27 cellular contexts compared by ENCODE assay signal in genomic region chr18:25456284-25456683, GRCh38.
"Had no signal": no experiment of that assay in that cellular context is flagged by ENCODE, and none has a peak within 500 bp of the region (broad histone marks: within the 10 kb centered on the region; RNA-seq: fewer than 3 reads in every experiment).

No MANE protein-coding gene starts in this region.

- H3K9me3 Mint-ChIP-seq: activated CD4-positive, alpha-beta T cell treated with anti-CD3 and anti-CD28 coated beads, Interleukin-2, amount 10 ng/mL, durations not matched to agents 24 days and 14 days; activated CD8-positive, alpha-beta T cell treated with anti-CD3 and anti-CD28 coated beads for 36 hours; activated naive CD4-positive, alpha-beta T cell treated with anti-CD3 and anti-CD28 coated beads, Interleukin-2, amount 10 ng/mL, durations not matched to agents 7 days and 5 days had no signal

- H3K27ac Mint-ChIP-seq: activated CD4-positive, alpha-beta T cell treated with anti-CD3 and anti-CD28 coated beads, Interleukin-2, amount 10 ng/mL, durations not matched to agents 24 days and 14 days; activated CD8-positive, alpha-beta T cell treated with anti-CD3 and anti-CD28 coated beads for 36 hours; activated naive CD4-positive, alpha-beta T cell treated with anti-CD3 and anti-CD28 coated beads, Interleukin-2, amount 10 ng/mL, durations not matched to agents 7 days and 5 days; activated naive CD8-positive, alpha-beta T cell treated with anti-CD3 and anti-CD28 coated beads, Interleukin-2, amount 50 U/mL, for 24 hours; dendritic cell treated with granulocyte-macrophage colony-stimulating factor and Interleukin-4, amounts not matched to agents 40 ng/mL and 50 ng/mL, for 4 days; stimulated activated naive CD8-positive, alpha-beta T cell treated with anti-CD3 and anti-CD28 coated beads, Interleukin-15, Interleukin-2, amounts not matched to agents 100 ng/mL and 50 ng/mL, for 24 hours had no signal

- H3K4me3 Mint-ChIP-seq: activated CD4-positive, alpha-beta T cell treated with anti-CD3 and anti-CD28 coated beads, Interleukin-2, amount 10 ng/mL, durations not matched to agents 24 days and 14 days; activated CD8-positive, alpha-beta T cell treated with anti-CD3 and anti-CD28 coated beads for 36 hours; activated naive CD4-positive, alpha-beta T cell treated with anti-CD3 and anti-CD28 coated beads, Interleukin-2, amount 10 ng/mL, durations not matched to agents 7 days and 5 days; activated naive CD8-positive, alpha-beta T cell treated with anti-CD3 and anti-CD28 coated beads, Interleukin-2, amount 50 U/mL, for 24 hours; activated T-cell treated with anti-CD3 and anti-CD28 coated beads, Interleukin-2, amount 50 U/mL, for 4 hours; dendritic cell treated with granulocyte-macrophage colony-stimulating factor and Interleukin-4, amounts not matched to agents 40 ng/mL and 50 ng/mL, for 4 days; neural crest cell; stimulated activated naive CD8-positive, alpha-beta T cell treated with anti-CD3 and anti-CD28 coated beads, Interleukin-15, Interleukin-2, amounts not matched to agents 100 ng/mL and 50 ng/mL, for 24 hours had no signal

- DNase-seq: activated CD4-positive, alpha-beta T cell treated with anti-CD3 and anti-CD28 coated beads, Interleukin-2, amount 10 ng/mL, durations not matched to agents 24 days and 14 days; activated CD8-positive, alpha-beta T cell treated with anti-CD3 and anti-CD28 coated beads for 36 hours; activated effector memory CD4-positive, alpha-beta T cell treated with Interleukin-2 at 50 U/mL for 16 hours; activated naive CD4-positive, alpha-beta T cell treated with anti-CD3 and anti-CD28 coated beads, Interleukin-2, amount 10 ng/mL, durations not matched to agents 7 days and 5 days; activated naive CD8-positive, alpha-beta T cell treated with anti-CD3 and anti-CD28 coated beads, Interleukin-2, amount 50 U/mL, for 24 hours; activated T-cell treated with anti-CD3 and anti-CD28 coated beads, Interleukin-2, amount 50 U/mL, for 4 hours; anterior cingulate cortex; cerebellar nuclear complex; effector memory CD4-positive, alpha-beta T cell; left colon; ovary; psoas muscle; right lobe of liver; small intestine; stimulated activated CD4-positive, alpha-beta T cell treated with anti-CD3 and anti-CD28 coated beads, Interleukin-15, amount 100 ng/mL, for 24 hours; stimulated activated CD4-positive, alpha-beta T cell treated with anti-CD3 and anti-CD28 coated beads, Interleukin-2, amount 100 ng/mL, for 48 hours; T-helper 1 cell; T-helper 9 cell; trophoblast cell had no signal

- H3K27ac ChIP-seq: breast epithelium, hepatocyte, ovary, psoas muscle, right lobe of liver, suprapubic skin had no signal

- H3K4me2 ChIP-seq: hepatocyte had no signal

- H3K27me3 ChIP-seq: breast epithelium, hepatocyte, ovary, right lobe of liver, suprapubic skin had no signal

- H3K9me3 ChIP-seq: breast epithelium, ovary, right lobe of liver, suprapubic skin had no signal

- H3K36me3 Mint-ChIP-seq: activated naive CD4-positive, alpha-beta T cell treated with anti-CD3 and anti-CD28 coated beads, Interleukin-2, amount 10 ng/mL, durations not matched to agents 7 days and 5 days had no signal

- H3K27me3 Mint-ChIP-seq: activated CD4-positive, alpha-beta T cell treated with anti-CD3 and anti-CD28 coated beads, Interleukin-2, amount 10 ng/mL, durations not matched to agents 24 days and 14 days; activated CD8-positive, alpha-beta T cell treated with anti-CD3 and anti-CD28 coated beads for 36 hours; activated naive CD4-positive, alpha-beta T cell treated with anti-CD3 and anti-CD28 coated beads, Interleukin-2, amount 10 ng/mL, durations not matched to agents 7 days and 5 days; dendritic cell treated with granulocyte-macrophage colony-stimulating factor and Interleukin-4, amounts not matched to agents 40 ng/mL and 50 ng/mL, for 4 days; stimulated activated naive CD8-positive, alpha-beta T cell treated with anti-CD3 and anti-CD28 coated beads, Interleukin-15, Interleukin-2, amounts not matched to agents 100 ng/mL and 50 ng/mL, for 24 hours had no signal

- H3K4me1 ChIP-seq: breast epithelium, psoas muscle, right lobe of liver, suprapubic skin had no signal

- FAIRE-seq: islet of Langerhans, small intestine had no signal

- ATAC-seq: activated CD8-positive, alpha-beta T cell treated with anti-CD3 and anti-CD28 coated beads for 36 hours; activated naive CD8-positive, alpha-beta T cell treated with anti-CD3 and anti-CD28 coated beads, Interleukin-2, amount 50 U/mL, for 24 hours; activated T-cell treated with anti-CD3 and anti-CD28 coated beads, Interleukin-2, amount 50 U/mL, for 4 hours; left colon; psoas muscle had no signal

- H3K4me1 Mint-ChIP-seq: activated CD4-positive, alpha-beta T cell treated with anti-CD3 and anti-CD28 coated beads, Interleukin-2, amount 10 ng/mL, durations not matched to agents 24 days and 14 days; activated naive CD4-positive, alpha-beta T cell treated with anti-CD3 and anti-CD28 coated beads, Interleukin-2, amount 10 ng/mL, durations not matched to agents 7 days and 5 days; activated naive CD8-positive, alpha-beta T cell treated with anti-CD3 and anti-CD28 coated beads, Interleukin-2, amount 50 U/mL, for 24 hours had no signal

- H3K36me3 ChIP-seq: breast epithelium, ovary, right lobe of liver, suprapubic skin had no signal

- H3K79me2 ChIP-seq: hepatocyte had no signal

- H2AFZ ChIP-seq: hepatocyte had no signal

- H3K4me3 ChIP-seq: breast epithelium, hepatocyte, lung, ovary, psoas muscle, right lobe of liver, suprapubic skin had no signal
